In the genomic region with DNA sequence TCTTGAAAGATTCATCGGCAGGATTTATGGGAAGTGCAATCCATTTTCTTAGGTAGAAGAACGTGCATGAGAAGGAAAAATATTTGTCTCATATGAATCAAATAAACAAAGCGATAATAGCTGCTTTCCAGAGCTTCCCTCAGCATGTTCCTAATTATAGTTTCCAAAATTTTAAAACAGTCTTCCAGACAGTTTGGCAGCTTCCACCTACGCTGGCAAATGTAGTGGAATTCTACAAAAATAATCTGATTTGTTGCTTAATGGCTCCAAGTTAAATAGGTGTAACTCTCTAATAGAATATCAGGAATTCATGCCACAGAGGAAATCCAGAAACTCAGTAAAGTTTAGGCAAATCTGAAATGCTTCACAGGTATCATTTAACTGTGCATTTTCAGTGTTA, we compare ENCODE assay signal across 18 cellular contexts. TPM values are rescaled to one million over a fixed set of nuclear protein-coding genes. Genes with fewer than 3 reads are reported as not detected.
A peak's percentile ranks its signal among the peaks of the same experiment; 100 is the strongest.
DNase-seq lines count a peak whose midpoint lies in the region; ATAC-seq, FAIRE-seq and TF ChIP-seq lines count a peak whose summit lies in the region.
"Had no signal": no experiment of that assay in that cellular context is flagged by ENCODE, and none has a peak within 500 bp of the region (broad histone marks: within the 10 kb centered on the region; RNA-seq: fewer than 3 reads in every experiment).

No MANE protein-coding gene starts in this region.

- H3K4me3 Mint-ChIP-seq in chondrocyte (ENCODE audit: unreplicated experiment) = no peak overlapping the region
- no peak overlapping the region for H3K4me3 Mint-ChIP-seq in mesothelial cell of epicardium

- ATAC-seq in GM21515 (IDR thresholded peaks at IDR 0.05; ENCODE audit: unreplicated experiment) = no peak
- ATAC-seq: HCT116 had no signal

- DNase-seq in Ammon's horn (ENCODE audit: low spot score) (peak; percentile 16), chondrocyte (ENCODE audit: low spot score) (no peak), mesothelial cell of epicardium (ENCODE audit: low spot score in 2 of 2, unreplicated experiment in 2 of 2) (no peak), NAMALWA (ENCODE audit: low spot score) (no peak), frontal cortex (ENCODE audit: low spot score in 2 of 2) (no peak), germinal center (ENCODE audit: low spot score) (no peak)
- DNase-seq: DND-41, NCI-H1417, NCI-H1930, NCI-H2171, NCI-H446 treated with DMSO at 0.1 percent for 48 hours, NCI-H748 treated with DMSO at 0.1 percent for 48 hours, OCI-M1 had no signal

- no peaks in the 10 kb centered on the region for H3K9me3 Mint-ChIP-seq in chondrocyte (ENCODE audit: low read depth)
- no peaks in the 10 kb centered on the region for H3K9me3 Mint-ChIP-seq in mesothelial cell of epicardium

- peaks cover 25 to 57% (median 49%) of the 10 kb centered on the region in 5 donors for H3K36me3 ChIP-seq in subcutaneous abdominal adipose tissue (ENCODE audit: control insufficient read depth in 5 of 5, insufficient read depth in 5 of 5, low read length in 5 of 5)

- H3K36me3 Mint-ChIP-seq in chondrocyte (ENCODE audit: low read depth) (peaks cover 77% of the 10 kb centered on the region), mesothelial cell of epicardium (peaks cover 65% of the 10 kb centered on the region)

- no peak overlapping the region for H3K4me3 ChIP-seq in subcutaneous abdominal adipose tissue (ENCODE audit: low read depth in 1 of 5, low read length in 5 of 5)

- H3K27ac ChIP-seq in subcutaneous abdominal adipose tissue (ENCODE audit: low read depth, low read length) = peak overlapping the region; percentile 2
- H3K27ac ChIP-seq: C4-2B had no signal

- no peak for TF ChIP-seq CTCF in chondrocyte (IDR thresholded peaks at IDR 0.05)
- no peak for TF ChIP-seq CTCF in mesothelial cell of epicardium (IDR thresholded peaks at IDR 0.05; ENCODE audit: unreplicated experiment)

- H3K27me3 ChIP-seq in subcutaneous abdominal adipose tissue (ENCODE audit: control insufficient read depth in 5 of 5, insufficient read depth in 4 of 5, low read length in 5 of 5) = no peaks in the 10 kb centered on the region

- FAIRE-seq in frontal cortex (lab: Jason Lieb, UNC) = no peak
- FAIRE-seq: G401.6 had no signal

- H3K27me3 Mint-ChIP-seq in chondrocyte (ENCODE audit: low read depth) (no peaks in the 10 kb centered on the region), mesothelial cell of epicardium (ENCODE audit: low read depth) (no peaks in the 10 kb centered on the region)

- H3K4me1 ChIP-seq in subcutaneous abdominal adipose tissue (ENCODE audit: control insufficient read depth in 5 of 5, insufficient read depth in 5 of 5, low read length in 5 of 5) = peaks cover 0 to 24% (median 7%) of the 10 kb centered on the region in 5 donors

- peak overlapping the region in 2 of 5 donors; percentile 2 to 25 for H3K9ac ChIP-seq in subcutaneous abdominal adipose tissue (ENCODE audit: low read length in 5 of 5)

- H3K4me1 Mint-ChIP-seq in chondrocyte (ENCODE audit: low read depth) (peaks cover 47% of the 10 kb centered on the region), mesothelial cell of epicardium (peaks cover 2% of the 10 kb centered on the region)

- H3K27ac Mint-ChIP-seq in chondrocyte (ENCODE audit: unreplicated experiment) = peak overlapping the region; percentile 79
- peak overlapping the region; percentile 52 for H3K27ac Mint-ChIP-seq in mesothelial cell of epicardium

- no peaks in the 10 kb centered on the region for H3K9me3 ChIP-seq in subcutaneous abdominal adipose tissue (ENCODE audit: control insufficient read depth in 5 of 5, low read length in 5 of 5)

RNA-seq across cellular contexts. Expression of a gene that starts 23.3 kb away (rescaled TPM):
- total RNA-seq in chondrocyte = 0.30 to 0.94 TPM (median 0.69 TPM) in 3 replicates
- 2.2 to 3.7 TPM (median 2.3 TPM) in 3 replicates for total RNA-seq in mesothelial cell of epicardium
- 8.2 TPM for total RNA-seq in frontal cortex
